32 cellular contexts compared by ENCODE assay signal in the genomic region with DNA sequence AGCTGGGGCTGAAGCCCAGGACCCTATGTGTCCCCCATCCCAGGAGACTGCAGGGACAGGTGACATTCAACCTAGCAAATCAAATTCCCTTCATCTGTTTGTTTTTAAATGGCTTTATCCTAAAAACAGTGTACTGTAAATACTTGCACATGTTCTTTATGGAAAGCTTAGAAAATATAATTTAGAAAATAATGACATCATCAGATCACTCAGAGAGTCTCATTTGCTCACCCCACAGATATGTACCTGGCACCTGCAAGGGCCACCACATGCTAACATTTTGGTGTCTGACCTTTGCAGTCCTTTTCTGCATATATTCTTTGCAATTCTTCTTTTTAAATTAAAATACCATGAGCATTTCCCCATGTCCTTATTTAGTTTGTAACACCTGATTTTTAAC. TPM values are rescaled to one million over a fixed set of nuclear protein-coding genes. Genes with fewer than 3 reads are reported as not detected.
"Had no signal": no experiment of that assay in that cellular context is flagged by ENCODE, and none has a peak within 500 bp of the region (broad histone marks: within the 10 kb centered on the region; RNA-seq: fewer than 3 reads in every experiment).

No MANE protein-coding gene starts in this region.

- H2AFZ ChIP-seq: neural progenitor cell had no signal

- ATAC-seq: naive thymus-derived CD4-positive, alpha-beta T cell; natural killer cell; pancreas; psoas muscle; right cardiac atrium; sciatic nerve; stimulated activated memory B cell treated with anti-CD40 and anti-IgM and Interleukin-4, amounts not matched to agents 10 μg/mL and 1 μg/mL and 100 μg/mL, for 72 hours; stimulated activated naive CD8-positive, alpha-beta T cell treated with anti-CD3 and anti-CD28 coated beads, Interleukin-15, amount 100 ng/mL, for 72 hours; stimulated activated naive CD8-positive, alpha-beta T cell treated with anti-CD3 and anti-CD28 coated beads, Interleukin-15, Interleukin-2, amounts not matched to agents 100 U/mL and 50 U/mL, for 24 hours; upper lobe of right lung had no signal

- H3K9me3 ChIP-seq: pancreas, psoas muscle, spleen, suprapubic skin, testis, tibial artery, transverse colon, upper lobe of right lung, uterus had no signal

- H3K27ac Mint-ChIP-seq: naive thymus-derived CD4-positive, alpha-beta T cell; natural killer cell; nephron; progenitor cell of endocrine pancreas; stimulated activated memory B cell treated with anti-CD40 and anti-IgM and Interleukin-4, amounts not matched to agents 10 μg/mL and 1 μg/mL and 100 μg/mL, for 72 hours; stimulated activated naive CD8-positive, alpha-beta T cell treated with anti-CD3 and anti-CD28 coated beads, Interleukin-15, amount 100 ng/mL, for 72 hours; type B pancreatic cell had no signal

- H3K4me3 ChIP-seq: neural progenitor cell, pancreas, psoas muscle, skin epidermis, smooth muscle cell, spleen, suprapubic skin, testis, tibial artery, transverse colon, upper lobe of right lung, uterus had no signal

- H3K4me1 Mint-ChIP-seq: nephron; stimulated activated memory B cell treated with anti-CD40 and anti-IgM and Interleukin-4, amounts not matched to agents 10 μg/mL and 1 μg/mL and 100 μg/mL, for 72 hours had no signal

- H3K4me1 ChIP-seq: neural progenitor cell, pancreas, psoas muscle, suprapubic skin, testis, tibial artery, transverse colon, upper lobe of right lung, uterus had no signal

- H3K27ac ChIP-seq: neural progenitor cell, pancreas, psoas muscle, skin epidermis, suprapubic skin, testis, tibial artery, transverse colon, upper lobe of right lung, uterus had no signal

- H3K36me3 ChIP-seq: neural progenitor cell, pancreas, spleen, suprapubic skin, tibial artery, transverse colon, upper lobe of right lung, uterus had no signal

- H3K4me2 ChIP-seq: neural progenitor cell, smooth muscle cell had no signal

- H3K4me3 Mint-ChIP-seq: natural killer cell; nephron; neural progenitor cell; stimulated activated memory B cell treated with anti-CD40 and anti-IgM and Interleukin-4, amounts not matched to agents 10 μg/mL and 1 μg/mL and 100 μg/mL, for 72 hours; stimulated activated naive CD8-positive, alpha-beta T cell treated with anti-CD3 and anti-CD28 coated beads, Interleukin-15, amount 100 ng/mL, for 72 hours; type B pancreatic cell had no signal

- H3K9ac ChIP-seq: neural progenitor cell had no signal

- DNase-seq: naive thymus-derived CD4-positive, alpha-beta T cell; natural killer cell; occipital lobe; pancreas; psoas muscle; right cardiac atrium; stimulated activated CD4-positive, alpha-beta T cell treated with anti-CD3 and anti-CD28 coated beads, Interleukin-12 subunit alpha, Interleukin-12 subunit beta, amount 100 ng/mL, for 4 hours; stimulated activated CD4-positive, alpha-beta T cell treated with anti-CD3 and anti-CD28 coated beads, Interleukin-1b, Interleukin-23, amount 100 ng/mL, for 48 hours; stimulated activated CD4-positive, alpha-beta T cell treated with anti-CD3 and anti-CD28 coated beads, Interleukin-4, amount 100 ng/mL, for 1 hour; stimulated activated CD4-positive, alpha-beta T cell treated with anti-CD3 and anti-CD28 coated beads, Interleukin-4, amount 100 ng/mL, for 4 hours; stimulated activated CD8-positive, alpha-beta memory T cell treated with anti-CD3 and anti-CD28 coated beads, Interleukin-4, amount 100 ng/mL, for 48 hours; stimulated activated naive CD4-positive, alpha-beta T cell; stimulated activated naive CD8-positive, alpha-beta T cell treated with anti-CD3 and anti-CD28 coated beads, Interleukin-15, amount 100 ng/mL, for 72 hours; stimulated activated naive CD8-positive, alpha-beta T cell treated with anti-CD3 and anti-CD28 coated beads, Interleukin-15, Interleukin-2, amounts not matched to agents 100 U/mL and 50 U/mL, for 24 hours; substantia nigra; testis; tibial artery; transverse colon; upper lobe of right lung; uterus had no signal

- H3K27me3 Mint-ChIP-seq: stimulated activated naive CD8-positive, alpha-beta T cell treated with anti-CD3 and anti-CD28 coated beads, Interleukin-15, amount 100 ng/mL, for 72 hours had no signal

- H3K36me3 Mint-ChIP-seq: natural killer cell; neural progenitor cell; stimulated activated memory B cell treated with anti-CD40 and anti-IgM and Interleukin-4, amounts not matched to agents 10 μg/mL and 1 μg/mL and 100 μg/mL, for 72 hours; type B pancreatic cell had no signal

- H3K27me3 ChIP-seq: neural progenitor cell, pancreas, spleen, suprapubic skin, testis, tibial artery, transverse colon, upper lobe of right lung, uterus had no signal

- H3K9me3 Mint-ChIP-seq: natural killer cell; stimulated activated memory B cell treated with anti-CD40 and anti-IgM and Interleukin-4, amounts not matched to agents 10 μg/mL and 1 μg/mL and 100 μg/mL, for 72 hours; stimulated activated naive CD8-positive, alpha-beta T cell treated with anti-CD3 and anti-CD28 coated beads, Interleukin-15, amount 100 ng/mL, for 72 hours had no signal

- FAIRE-seq: pancreas had no signal

RNA-seq across cellular contexts. Expression of a gene that starts 58.6 kb away (rescaled TPM):
- total RNA-seq: natural killer cell, osteocyte had no signal
- polyA plus RNA-seq: naive thymus-derived CD4-positive, alpha-beta T cell; neural cell had no signal
